2 cellular contexts compared by ENCODE assay signal in genomic region chr4:78901882-78902281, GRCh38.
A peak's percentile ranks its signal among the peaks of the same experiment; 100 is the strongest.
TF ChIP-seq lines count a peak whose summit lies in the region.

No MANE protein-coding gene starts in this region.

TF ChIP-seq in GM12891, 5 proteins besides CTCF, POLR2A, EP300 and RAD21 (continued from another document):
- TF ChIP-seq SPI1 (IDR thresholded peaks at IDR 0.05; ENCODE audit: low read depth, low read length) (no peak), PAX5 (IDR thresholded peaks at IDR 0.05; ENCODE audit: insufficient read depth, low read length, severe bottlenecking) (no peak), POU2F2 (IDR thresholded peaks at IDR 0.05; ENCODE audit: low read depth, low read length) (no peak), POLR2AphosphoS5 (IDR thresholded peaks at IDR 0.05; ENCODE audit: low read depth, low read length) (no peak)

TF ChIP-seq in K562, 482 proteins besides CTCF, POLR2A, EP300 and RAD21 (continued from another document):
- TF ChIP-seq POLR2AphosphoS2 (IDR thresholded peaks at IDR 0.05; ENCODE audit: low read length), result 0 out of 2 replicates have a peak, but pooled peaks have one; percentile 18
- no peak for TF ChIP-seq ZNF280A (IDR thresholded peaks at IDR 0.05; ENCODE audit: low read depth, partially characterized antibody)
- no peak for TF ChIP-seq NR0B1 (IDR thresholded peaks at IDR 0.05; ENCODE audit: partially characterized antibody)
